Comparison of ENCODE assay signal across 9 cellular contexts in the genomic region with DNA sequence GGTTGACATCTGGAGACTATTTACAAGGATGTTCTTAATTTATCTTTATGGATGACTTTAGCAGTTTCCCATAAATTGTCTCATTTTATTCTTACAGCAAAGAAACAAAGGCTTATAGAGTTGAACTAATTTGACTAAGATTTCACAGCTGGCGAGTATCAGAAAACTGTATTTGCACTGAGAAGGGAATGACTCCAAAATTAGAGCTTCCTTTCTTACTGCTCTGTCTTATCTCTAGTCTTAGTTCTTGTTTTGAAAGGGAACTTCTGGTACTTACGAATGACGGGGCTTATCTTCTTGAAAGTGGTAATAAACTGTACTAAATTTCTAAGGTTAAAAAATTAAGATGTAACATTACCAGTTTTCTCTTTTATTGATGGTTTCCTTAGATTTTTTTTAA. TPM values are rescaled to one million over a fixed set of nuclear protein-coding genes. Genes with fewer than 3 reads are reported as not detected.
DNase-seq lines count a peak whose midpoint lies in the region; ATAC-seq and TF ChIP-seq lines count a peak whose summit lies in the region.
"Had no signal": no experiment of that assay in that cellular context is flagged by ENCODE, and none has a peak within 500 bp of the region (broad histone marks: within the 10 kb centered on the region; RNA-seq: fewer than 3 reads in every experiment).

No MANE protein-coding gene starts in this region.

- no peaks in the 10 kb centered on the region for H3K27me3 ChIP-seq in DOHH2 (ENCODE audit: control insufficient read depth, low read length)

- H3K4me2 ChIP-seq in DOHH2 (ENCODE audit: low read length): peak overlapping the region; percentile 68

- peaks cover 27% of the 10 kb centered on the region; the same call in 1 of the 2 replicates for H4K20me1 ChIP-seq in DOHH2 (ENCODE audit: control insufficient read depth, insufficient read depth, low read depth, low read length)

- peak overlapping the region; percentile 87 for H3K27ac ChIP-seq in DOHH2 (ENCODE audit: low read depth, low read length)

- DNase-seq in fibroblast of villous mesenchyme (ENCODE audit: low read depth) (peak; percentile 88), NCI-H510A treated with DMSO at 0.1 percent for 48 hours (lab: John Stamatoyannopoulos, UW) (no peak), NCI-H345 treated with DMSO at 0.1 percent for 48 hours (lab: John Stamatoyannopoulos, UW; ENCODE audit: unreplicated experiment) (no peak), T-helper 9 cell (no peak)
- DNase-seq: mucosa of descending colon had no signal

- H3K4me1 ChIP-seq in DOHH2 (ENCODE audit: control insufficient read depth, low read length): peaks cover 57% of the 10 kb centered on the region

- H3K36me3 ChIP-seq in DOHH2 (ENCODE audit: control insufficient read depth, low read length): peaks cover 41% of the 10 kb centered on the region

- H3K4me3 ChIP-seq in DOHH2 (ENCODE audit: low read length): peak overlapping the region; percentile 67
- no peak overlapping the region for H3K4me3 ChIP-seq in fibroblast of villous mesenchyme (ENCODE audit: low read depth, low read length)
- H3K4me3 ChIP-seq: mucosa of descending colon had no signal

- TF ChIP-seq CTCF in DOHH2 (IDR thresholded peaks at IDR 0.05; ENCODE audit: low read depth, low read length, poor library complexity, severe bottlenecking): no peak
- no peak for TF ChIP-seq CTCF in fibroblast of villous mesenchyme (IDR thresholded peaks at IDR 0.05; ENCODE audit: insufficient read depth, low read depth, low read length)

- H3K79me2 ChIP-seq in DOHH2 (ENCODE audit: control insufficient read depth, low read length): peaks cover 95% of the 10 kb centered on the region

- H3K9me2 ChIP-seq in DOHH2 (replicated peaks; ENCODE audit: control insufficient read depth, low read length): no peaks in the 10 kb centered on the region

- peak; percentile 69 for ATAC-seq in GM21367 (IDR thresholded peaks at IDR 0.05; ENCODE audit: unreplicated experiment)
- ATAC-seq in HG03442 (IDR thresholded peaks at IDR 0.05; ENCODE audit: unreplicated experiment): peak; percentile 82
- no peak for ATAC-seq in GM19328 (IDR thresholded peaks at IDR 0.05; ENCODE audit: unreplicated experiment)
- ATAC-seq: mucosa of descending colon had no signal

- peaks cover 28% of the 10 kb centered on the region for H3F3A ChIP-seq in DOHH2 (ENCODE audit: control insufficient read depth, insufficient read depth)

- no peaks in the 10 kb centered on the region for H3K9me3 ChIP-seq in DOHH2 (ENCODE audit: control insufficient read depth, insufficient read depth, low read length)
- H3K9me3 ChIP-seq: mucosa of descending colon had no signal

RNA-seq across cellular contexts. Expression of gene CNST, which starts 13.6 kb away (rescaled TPM):
- total RNA-seq in fibroblast of villous mesenchyme: 27.7 and 44.0 TPM in 2 replicates

RNA-seq across cellular contexts. Expression of gene TFB2M, which starts 13.8 kb away (rescaled TPM):
- total RNA-seq in fibroblast of villous mesenchyme: 24.8 and 29.4 TPM in 2 replicates
